ENCODE assay signal across 1 cellular context in genomic region chr17:73272906-73273218, GRCh38.
A peak's percentile ranks its signal among the peaks of the same experiment; 100 is the strongest.
TF ChIP-seq lines count a peak whose summit lies in the region.

No MANE protein-coding gene starts in this region.

TF ChIP-seq in HepG2, 621 proteins besides CTCF, POLR2A, EP300 and RAD21 (continued from another document and continues in another):
- TF ChIP-seq, protein P1, sequence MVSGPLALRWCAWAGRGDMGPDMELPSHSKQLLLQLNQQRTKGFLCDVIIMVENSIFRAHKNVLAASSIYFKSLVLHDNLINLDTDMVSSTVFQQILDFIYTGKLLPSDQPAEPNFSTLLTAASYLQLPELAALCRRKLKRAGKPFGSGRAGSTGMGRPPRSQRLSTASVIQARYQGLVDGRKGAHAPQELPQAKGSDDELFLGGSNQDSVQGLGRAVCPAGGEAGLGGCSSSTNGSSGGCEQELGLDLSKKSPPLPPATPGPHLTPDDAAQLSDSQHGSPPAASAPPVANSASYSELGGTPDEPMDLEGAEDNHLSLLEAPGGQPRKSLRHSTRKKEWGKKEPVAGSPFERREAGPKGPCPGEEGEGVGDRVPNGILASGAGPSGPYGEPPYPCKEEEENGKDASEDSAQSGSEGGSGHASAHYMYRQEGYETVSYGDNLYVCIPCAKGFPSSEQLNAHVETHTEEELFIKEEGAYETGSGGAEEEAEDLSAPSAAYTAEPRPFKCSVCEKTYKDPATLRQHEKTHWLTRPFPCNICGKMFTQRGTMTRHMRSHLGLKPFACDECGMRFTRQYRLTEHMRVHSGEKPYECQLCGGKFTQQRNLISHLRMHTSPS (CRISPR knock-in tag; IDR thresholded peaks at IDR 0.05; ENCODE audit: low read depth): peak; percentile 98
- TF ChIP-seq, protein P2, sequence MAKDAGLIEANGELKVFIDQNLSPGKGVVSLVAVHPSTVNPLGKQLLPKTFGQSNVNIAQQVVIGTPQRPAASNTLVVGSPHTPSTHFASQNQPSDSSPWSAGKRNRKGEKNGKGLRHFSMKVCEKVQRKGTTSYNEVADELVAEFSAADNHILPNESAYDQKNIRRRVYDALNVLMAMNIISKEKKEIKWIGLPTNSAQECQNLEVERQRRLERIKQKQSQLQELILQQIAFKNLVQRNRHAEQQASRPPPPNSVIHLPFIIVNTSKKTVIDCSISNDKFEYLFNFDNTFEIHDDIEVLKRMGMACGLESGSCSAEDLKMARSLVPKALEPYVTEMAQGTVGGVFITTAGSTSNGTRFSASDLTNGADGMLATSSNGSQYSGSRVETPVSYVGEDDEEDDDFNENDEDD (CRISPR knock-in tag; IDR thresholded peaks at IDR 0.05; ENCODE audit: borderline replicate concordance): peak; percentile 84; the same call in 1 of the 2 replicates
- no peak for TF ChIP-seq ZNF207 (IDR thresholded peaks at IDR 0.05; ENCODE audit: borderline replicate concordance)
- TF ChIP-seq ZFP36L2 (CRISPR knock-in tag; IDR thresholded peaks at IDR 0.05): no peak
- TF ChIP-seq, protein P3, sequence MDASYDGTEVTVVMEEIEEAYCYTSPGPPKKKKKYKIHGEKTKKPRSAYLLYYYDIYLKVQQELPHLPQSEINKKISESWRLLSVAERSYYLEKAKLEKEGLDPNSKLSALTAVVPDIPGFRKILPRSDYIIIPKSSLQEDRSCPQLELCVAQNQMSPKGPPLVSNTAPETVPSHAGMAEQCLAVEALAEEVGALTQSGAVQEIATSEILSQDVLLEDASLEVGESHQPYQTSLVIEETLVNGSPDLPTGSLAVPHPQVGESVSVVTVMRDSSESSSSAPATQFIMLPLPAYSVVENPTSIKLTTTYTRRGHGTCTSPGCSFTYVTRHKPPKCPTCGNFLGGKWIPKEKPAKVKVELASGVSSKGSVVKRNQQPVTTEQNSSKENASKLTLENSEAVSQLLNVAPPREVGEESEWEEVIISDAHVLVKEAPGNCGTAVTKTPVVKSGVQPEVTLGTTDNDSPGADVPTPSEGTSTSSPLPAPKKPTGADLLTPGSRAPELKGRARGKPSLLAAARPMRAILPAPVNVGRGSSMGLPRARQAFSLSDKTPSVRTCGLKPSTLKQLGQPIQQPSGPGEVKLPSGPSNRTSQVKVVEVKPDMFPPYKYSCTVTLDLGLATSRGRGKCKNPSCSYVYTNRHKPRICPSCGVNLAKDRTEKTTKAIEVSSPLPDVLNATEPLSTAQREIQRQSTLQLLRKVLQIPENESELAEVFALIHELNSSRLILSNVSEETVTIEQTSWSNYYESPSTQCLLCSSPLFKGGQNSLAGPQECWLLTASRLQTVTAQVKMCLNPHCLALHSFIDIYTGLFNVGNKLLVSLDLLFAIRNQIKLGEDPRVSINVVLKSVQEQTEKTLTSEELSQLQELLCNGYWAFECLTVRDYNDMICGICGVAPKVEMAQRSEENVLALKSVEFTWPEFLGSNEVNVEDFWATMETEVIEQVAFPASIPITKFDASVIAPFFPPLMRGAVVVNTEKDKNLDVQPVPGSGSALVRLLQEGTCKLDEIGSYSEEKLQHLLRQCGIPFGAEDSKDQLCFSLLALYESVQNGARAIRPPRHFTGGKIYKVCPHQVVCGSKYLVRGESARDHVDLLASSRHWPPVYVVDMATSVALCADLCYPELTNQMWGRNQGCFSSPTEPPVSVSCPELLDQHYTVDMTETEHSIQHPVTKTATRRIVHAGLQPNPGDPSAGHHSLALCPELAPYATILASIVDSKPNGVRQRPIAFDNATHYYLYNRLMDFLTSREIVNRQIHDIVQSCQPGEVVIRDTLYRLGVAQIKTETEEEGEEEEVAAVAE (CRISPR knock-in tag; IDR thresholded peaks at IDR 0.05; ENCODE audit: borderline replicate concordance): no peak
- TF ChIP-seq ARID3A (IDR thresholded peaks at IDR 0.05; ENCODE audit: low read depth, low read length): peak; percentile 56; the same call in 1 of the 2 replicates
- TF ChIP-seq BHLHE40 (IDR thresholded peaks at IDR 0.05; ENCODE audit: low read length): no peak
- TF ChIP-seq, protein P4, sequence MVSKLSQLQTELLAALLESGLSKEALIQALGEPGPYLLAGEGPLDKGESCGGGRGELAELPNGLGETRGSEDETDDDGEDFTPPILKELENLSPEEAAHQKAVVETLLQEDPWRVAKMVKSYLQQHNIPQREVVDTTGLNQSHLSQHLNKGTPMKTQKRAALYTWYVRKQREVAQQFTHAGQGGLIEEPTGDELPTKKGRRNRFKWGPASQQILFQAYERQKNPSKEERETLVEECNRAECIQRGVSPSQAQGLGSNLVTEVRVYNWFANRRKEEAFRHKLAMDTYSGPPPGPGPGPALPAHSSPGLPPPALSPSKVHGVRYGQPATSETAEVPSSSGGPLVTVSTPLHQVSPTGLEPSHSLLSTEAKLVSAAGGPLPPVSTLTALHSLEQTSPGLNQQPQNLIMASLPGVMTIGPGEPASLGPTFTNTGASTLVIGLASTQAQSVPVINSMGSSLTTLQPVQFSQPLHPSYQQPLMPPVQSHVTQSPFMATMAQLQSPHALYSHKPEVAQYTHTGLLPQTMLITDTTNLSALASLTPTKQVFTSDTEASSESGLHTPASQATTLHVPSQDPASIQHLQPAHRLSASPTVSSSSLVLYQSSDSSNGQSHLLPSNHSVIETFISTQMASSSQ (IDR thresholded peaks at IDR 0.05; ENCODE audit: low read depth): 0 out of 2 replicates have a peak, but pooled peaks have one; percentile 43
- TF ChIP-seq, protein P4 (CRISPR knock-in tag; IDR thresholded peaks at IDR 0.05; ENCODE audit: borderline replicate concordance): peak; percentile 89
- TF ChIP-seq JUN (CRISPR knock-in tag; IDR thresholded peaks at IDR 0.05): 0 out of 2 replicates have a peak, but pooled peaks have one; percentile 53
- no peak for TF ChIP-seq ZNF660 (CRISPR knock-in tag; IDR thresholded peaks at IDR 0.05; ENCODE audit: borderline replicate concordance, low read depth)
- TF ChIP-seq NFIB (CRISPR knock-in tag; IDR thresholded peaks at IDR 0.05; ENCODE audit: borderline replicate concordance): no peak
- TF ChIP-seq, protein P5, sequence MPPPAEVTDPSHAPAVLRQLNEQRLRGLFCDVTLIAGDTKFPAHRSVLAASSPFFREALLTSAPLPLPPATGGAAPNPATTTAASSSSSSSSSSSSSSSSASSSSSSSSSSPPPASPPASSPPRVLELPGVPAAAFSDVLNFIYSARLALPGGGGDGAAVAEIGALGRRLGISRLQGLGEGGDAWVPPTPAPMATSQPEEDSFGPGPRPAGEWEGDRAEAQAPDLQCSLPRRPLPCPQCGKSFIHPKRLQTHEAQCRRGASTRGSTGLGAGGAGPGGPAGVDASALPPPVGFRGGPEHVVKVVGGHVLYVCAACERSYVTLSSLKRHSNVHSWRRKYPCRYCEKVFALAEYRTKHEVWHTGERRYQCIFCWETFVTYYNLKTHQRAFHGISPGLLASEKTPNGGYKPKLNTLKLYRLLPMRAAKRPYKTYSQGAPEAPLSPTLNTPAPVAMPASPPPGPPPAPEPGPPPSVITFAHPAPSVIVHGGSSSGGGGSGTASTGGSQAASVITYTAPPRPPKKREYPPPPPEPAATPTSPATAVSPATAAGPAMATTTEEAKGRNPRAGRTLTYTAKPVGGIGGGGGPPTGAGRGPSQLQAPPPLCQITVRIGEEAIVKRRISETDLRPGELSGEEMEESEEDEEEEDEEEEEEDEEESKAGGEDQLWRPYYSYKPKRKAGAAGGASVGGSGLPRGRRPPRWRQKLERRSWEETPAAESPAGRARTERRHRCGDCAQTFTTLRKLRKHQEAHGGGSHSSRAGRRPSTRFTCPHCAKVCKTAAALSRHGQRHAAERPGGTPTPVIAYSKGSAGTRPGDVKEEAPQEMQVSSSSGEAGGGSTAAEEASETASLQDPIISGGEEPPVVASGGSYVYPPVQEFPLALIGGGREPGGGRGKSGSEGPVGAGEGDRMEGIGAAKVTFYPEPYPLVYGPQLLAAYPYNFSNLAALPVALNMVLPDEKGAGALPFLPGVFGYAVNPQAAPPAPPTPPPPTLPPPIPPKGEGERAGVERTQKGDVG (CRISPR knock-in tag; IDR thresholded peaks at IDR 0.05; ENCODE audit: borderline replicate concordance): peak; percentile 72; the same call in 1 of the 2 replicates
- TF ChIP-seq, protein P6, sequence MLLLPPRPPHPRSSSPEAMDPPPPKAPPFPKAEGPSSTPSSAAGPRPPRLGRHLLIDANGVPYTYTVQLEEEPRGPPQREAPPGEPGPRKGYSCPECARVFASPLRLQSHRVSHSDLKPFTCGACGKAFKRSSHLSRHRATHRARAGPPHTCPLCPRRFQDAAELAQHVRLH (CRISPR knock-in tag; IDR thresholded peaks at IDR 0.05; ENCODE audit: borderline replicate concordance, low read depth): peak; percentile 75; the same call in 1 of the 2 replicates
- peak; percentile 51; the same call in 1 of the 2 replicates for TF ChIP-seq ZNF441 (CRISPR knock-in tag; IDR thresholded peaks at IDR 0.05; ENCODE audit: borderline replicate concordance)
- TF ChIP-seq IKZF4 (CRISPR knock-in tag; IDR thresholded peaks at IDR 0.05; ENCODE audit: borderline replicate concordance, low read depth, not compliant biosample characterization): no peak
- TF ChIP-seq FOXA1 (IDR thresholded peaks at IDR 0.05): peak; percentile 53; the same call in 1 of the 2 replicates
- peak; percentile 96 for TF ChIP-seq FOXA1 (CRISPR knock-in tag; IDR thresholded peaks at IDR 0.05)
- TF ChIP-seq AFF4 (CRISPR knock-in tag; IDR thresholded peaks at IDR 0.05): no peak
- TF ChIP-seq, protein P7, sequence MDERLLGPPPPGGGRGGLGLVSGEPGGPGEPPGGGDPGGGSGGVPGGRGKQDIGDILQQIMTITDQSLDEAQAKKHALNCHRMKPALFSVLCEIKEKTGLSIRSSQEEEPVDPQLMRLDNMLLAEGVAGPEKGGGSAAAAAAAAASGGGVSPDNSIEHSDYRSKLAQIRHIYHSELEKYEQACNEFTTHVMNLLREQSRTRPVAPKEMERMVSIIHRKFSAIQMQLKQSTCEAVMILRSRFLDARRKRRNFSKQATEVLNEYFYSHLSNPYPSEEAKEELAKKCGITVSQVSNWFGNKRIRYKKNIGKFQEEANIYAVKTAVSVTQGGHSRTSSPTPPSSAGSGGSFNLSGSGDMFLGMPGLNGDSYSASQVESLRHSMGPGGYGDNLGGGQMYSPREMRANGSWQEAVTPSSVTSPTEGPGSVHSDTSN (CRISPR knock-in tag; IDR thresholded peaks at IDR 0.05): no peak
- no peak for TF ChIP-seq ZNF883 (CRISPR knock-in tag; IDR thresholded peaks at IDR 0.05; ENCODE audit: not compliant biosample characterization)
- TF ChIP-seq SNAI1 (CRISPR knock-in tag; IDR thresholded peaks at IDR 0.05; ENCODE audit: borderline replicate concordance): no peak
- TF ChIP-seq ZNF704 (CRISPR knock-in tag; IDR thresholded peaks at IDR 0.05; ENCODE audit: borderline replicate concordance): no peak
- no peak for TF ChIP-seq ZNF460 (CRISPR knock-in tag; IDR thresholded peaks at IDR 0.05; ENCODE audit: borderline replicate concordance)
- no peak for TF ChIP-seq ARID2 (CRISPR knock-in tag; IDR thresholded peaks at IDR 0.05; ENCODE audit: borderline replicate concordance)
- TF ChIP-seq ZNF326 (CRISPR knock-in tag; IDR thresholded peaks at IDR 0.05; ENCODE audit: borderline replicate concordance): no peak
